ENCODE assay signal across 16 cellular contexts in genomic region chr2:143629344-143629743, GRCh38.
DNase-seq lines count a peak whose midpoint lies in the region; FAIRE-seq and TF ChIP-seq lines count a peak whose summit lies in the region.
"Had no signal": no experiment of that assay in that cellular context is flagged by ENCODE, and none has a peak within 500 bp of the region (broad histone marks: within the 10 kb centered on the region; RNA-seq: fewer than 3 reads in every experiment).

No MANE protein-coding gene starts in this region.

- intact Hi-C loops in activated CD4-positive, alpha-beta memory T cell treated with anti-CD3 and anti-CD28 coated beads for 36 hours (cut with micrococcal nuclease) = no loop called here
- intact Hi-C loops in activated T-helper 1 cell treated with anti-CD3 and anti-CD28 coated beads, Interleukin-12 subunit alpha, Interleukin-12 subunit beta, Interleukin-2, Interleukin-4 antibody, amounts not matched to agents 30 ng/mL and 10 ng/mL and 1 ng/mL, durations not matched to agents 14 hours and 24 hours and 36 hours (cut with micrococcal nuclease) = loop anchor here (5.0 kb wide), 1 partner anchor 98 kb away; no protein-coding TSS in a partner anchor

- peak; percentile 59 for FAIRE-seq in RCC 7860 (lab: Jason Lieb, UNC)
- FAIRE-seq: A549, islet of Langerhans had no signal

- no peak for TF ChIP-seq CTCF in fibroblast of mammary gland (conservative IDR thresholded peaks at IDR 0.05; ENCODE audit: control insufficient read depth, insufficient read depth, low read depth, low read length)

- no peak overlapping the region for H3K4me3 Mint-ChIP-seq in activated CD4-positive, alpha-beta memory T cell treated with anti-CD3 and anti-CD28 coated beads for 36 hours
- no peak overlapping the region for H3K4me3 Mint-ChIP-seq in activated CD4-positive, alpha-beta memory T cell treated with anti-CD3 and anti-CD28 coated beads, Interleukin-2, amount 10 ng/mL, durations not matched to agents 7 days and 5 days
- no peak overlapping the region for H3K4me3 Mint-ChIP-seq in activated T-helper 1 cell treated with anti-CD3 and anti-CD28 coated beads, Interleukin-12 subunit alpha, Interleukin-12 subunit beta, Interleukin-2, Interleukin-4 antibody, amounts not matched to agents 30 ng/mL and 10 ng/mL and 1 ng/mL, durations not matched to agents 14 hours and 24 hours and 36 hours

- peaks cover 13% of the 10 kb centered on the region for H3K4me1 Mint-ChIP-seq in activated CD4-positive, alpha-beta memory T cell treated with anti-CD3 and anti-CD28 coated beads for 36 hours (ENCODE audit: low read depth)
- H3K4me1 Mint-ChIP-seq in activated CD4-positive, alpha-beta memory T cell treated with anti-CD3 and anti-CD28 coated beads, Interleukin-2, amount 10 ng/mL, durations not matched to agents 7 days and 5 days = peaks cover 2% of the 10 kb centered on the region
- H3K4me1 Mint-ChIP-seq in activated T-helper 1 cell treated with anti-CD3 and anti-CD28 coated beads, Interleukin-12 subunit alpha, Interleukin-12 subunit beta, Interleukin-2, Interleukin-4 antibody, amounts not matched to agents 30 ng/mL and 10 ng/mL and 1 ng/mL, durations not matched to agents 14 hours and 24 hours and 36 hours (ENCODE audit: low read depth) = peaks cover 24% of the 10 kb centered on the region

- H3K27me3 Mint-ChIP-seq in activated CD4-positive, alpha-beta memory T cell treated with anti-CD3 and anti-CD28 coated beads for 36 hours = no peaks in the 10 kb centered on the region
- no peaks in the 10 kb centered on the region for H3K27me3 Mint-ChIP-seq in activated CD4-positive, alpha-beta memory T cell treated with anti-CD3 and anti-CD28 coated beads, Interleukin-2, amount 10 ng/mL, durations not matched to agents 7 days and 5 days
- H3K27me3 Mint-ChIP-seq in activated T-helper 1 cell treated with anti-CD3 and anti-CD28 coated beads, Interleukin-12 subunit alpha, Interleukin-12 subunit beta, Interleukin-2, Interleukin-4 antibody, amounts not matched to agents 30 ng/mL and 10 ng/mL and 1 ng/mL, durations not matched to agents 14 hours and 24 hours and 36 hours (ENCODE audit: insufficient read depth) = no peaks in the 10 kb centered on the region

- H3K36me3 Mint-ChIP-seq in activated CD4-positive, alpha-beta memory T cell treated with anti-CD3 and anti-CD28 coated beads for 36 hours = peaks cover 66% of the 10 kb centered on the region
- peaks cover 76% of the 10 kb centered on the region for H3K36me3 Mint-ChIP-seq in activated CD4-positive, alpha-beta memory T cell treated with anti-CD3 and anti-CD28 coated beads, Interleukin-2, amount 10 ng/mL, durations not matched to agents 7 days and 5 days (ENCODE audit: low read depth)
- H3K36me3 Mint-ChIP-seq in activated T-helper 1 cell treated with anti-CD3 and anti-CD28 coated beads, Interleukin-12 subunit alpha, Interleukin-12 subunit beta, Interleukin-2, Interleukin-4 antibody, amounts not matched to agents 30 ng/mL and 10 ng/mL and 1 ng/mL, durations not matched to agents 14 hours and 24 hours and 36 hours (ENCODE audit: low read depth) = peaks cover 61% of the 10 kb centered on the region

- no peak for DNase-seq in activated CD4-positive, alpha-beta memory T cell treated with anti-CD3 and anti-CD28 coated beads for 36 hours
- no peak for DNase-seq in activated CD4-positive, alpha-beta memory T cell treated with anti-CD3 and anti-CD28 coated beads, Interleukin-2, amount 10 ng/mL, durations not matched to agents 7 days and 5 days
- DNase-seq in RCC 7860 (ENCODE audit: low spot score) (peak; percentile 37), fibroblast of mammary gland (ENCODE audit: low read depth) (peak; percentile 34), stromal cell of bone marrow (ENCODE audit: low read depth) (peak; percentile 47), SHP77 treated with DMSO at 0.1 percent for 48 hours (lab: John Stamatoyannopoulos, UW) (no peak), SIG-M5 treated with dmso at 0.1 percent for 504 hours (lab: John Stamatoyannopoulos, UW; ENCODE audit: unreplicated experiment) (no peak)
- DNase-seq in activated T-helper 1 cell treated with anti-CD3 and anti-CD28 coated beads, Interleukin-12 subunit alpha, Interleukin-12 subunit beta, Interleukin-2, Interleukin-4 antibody, amounts not matched to agents 30 ng/mL and 10 ng/mL and 1 ng/mL, durations not matched to agents 14 hours and 24 hours and 36 hours (ENCODE audit: low spot score) = no peak
- DNase-seq: activated CD4-positive, CD25-positive, alpha-beta regulatory T cell treated with anti-CD3 and anti-CD28 coated beads, Interleukin-2, amount 50 U/mL, for 72 hours; activated T-cell treated with anti-CD3 and anti-CD28 coated beads for 4 hours; Calu3; gastrocnemius medialis; midbrain; SW 1271 had no signal

- peak overlapping the region; percentile 19 for H3K27ac Mint-ChIP-seq in activated CD4-positive, alpha-beta memory T cell treated with anti-CD3 and anti-CD28 coated beads for 36 hours
- H3K27ac Mint-ChIP-seq in activated CD4-positive, alpha-beta memory T cell treated with anti-CD3 and anti-CD28 coated beads, Interleukin-2, amount 10 ng/mL, durations not matched to agents 7 days and 5 days = no peak overlapping the region
- no peak overlapping the region for H3K27ac Mint-ChIP-seq in activated T-helper 1 cell treated with anti-CD3 and anti-CD28 coated beads, Interleukin-12 subunit alpha, Interleukin-12 subunit beta, Interleukin-2, Interleukin-4 antibody, amounts not matched to agents 30 ng/mL and 10 ng/mL and 1 ng/mL, durations not matched to agents 14 hours and 24 hours and 36 hours

- H3K4me3 ChIP-seq in fibroblast of mammary gland (ENCODE audit: control insufficient read depth, low read depth, low read length) = no peak overlapping the region
- H3K4me3 ChIP-seq: A549, gastrocnemius medialis had no signal

- CTCF ChIA-PET in activated CD4-positive, alpha-beta memory T cell treated with anti-CD3 and anti-CD28 coated beads for 36 hours (lab: Charles Lee) = no interaction called here
- CTCF ChIA-PET in activated CD4-positive, alpha-beta memory T cell treated with anti-CD3 and anti-CD28 coated beads, Interleukin-2, amount 10 ng/mL, durations not matched to agents 7 days and 5 days (lab: Charles Lee) = no interaction called here

- H3K9me3 Mint-ChIP-seq in activated CD4-positive, alpha-beta memory T cell treated with anti-CD3 and anti-CD28 coated beads for 36 hours = peaks cover 2% of the 10 kb centered on the region
- H3K9me3 Mint-ChIP-seq in activated CD4-positive, alpha-beta memory T cell treated with anti-CD3 and anti-CD28 coated beads, Interleukin-2, amount 10 ng/mL, durations not matched to agents 7 days and 5 days = peaks cover 9% of the 10 kb centered on the region
- peaks cover 18% of the 10 kb centered on the region for H3K9me3 Mint-ChIP-seq in activated T-helper 1 cell treated with anti-CD3 and anti-CD28 coated beads, Interleukin-12 subunit alpha, Interleukin-12 subunit beta, Interleukin-2, Interleukin-4 antibody, amounts not matched to agents 30 ng/mL and 10 ng/mL and 1 ng/mL, durations not matched to agents 14 hours and 24 hours and 36 hours

- POLR2A ChIA-PET in activated CD4-positive, alpha-beta memory T cell treated with anti-CD3 and anti-CD28 coated beads for 36 hours (lab: Charles Lee) = no interaction called here
- POLR2A ChIA-PET in activated CD4-positive, alpha-beta memory T cell treated with anti-CD3 and anti-CD28 coated beads, Interleukin-2, amount 10 ng/mL, durations not matched to agents 7 days and 5 days (lab: Charles Lee) = no interaction called here

Comparison
In these comparisons a context has a peak if more than half of its experiments do, and no peak if none do; other contexts are left out.
1. DNase-seq: peak in RCC 7860 (single experiment), fibroblast of mammary gland (single experiment) and stromal cell of bone marrow (single experiment); none in activated CD4-positive, alpha-beta memory T cell treated with anti-CD3 and anti-CD28 coated beads for 36 hours (single experiment), activated CD4-positive, alpha-beta memory T cell treated with anti-CD3 and anti-CD28 coated beads, Interleukin-2, amount 10 ng/mL, durations not matched to agents 7 days and 5 days (single experiment), SHP77 treated with DMSO at 0.1 percent for 48 hours (single experiment), SIG-M5 treated with dmso at 0.1 percent for 504 hours (single experiment) and activated T-helper 1 cell treated with anti-CD3 and anti-CD28 coated beads, Interleukin-12 subunit alpha, Interleukin-12 subunit beta, Interleukin-2, Interleukin-4 antibody, amounts not matched to agents 30 ng/mL and 10 ng/mL and 1 ng/mL, durations not matched to agents 14 hours and 24 hours and 36 hours (single experiment).